Comparison of ENCODE assay signal across 8 cellular contexts in genomic region chr13:18962168-18962734, GRCh38.
"Had no signal": no experiment of that assay in that cellular context is flagged by ENCODE, and none has a peak within 500 bp of the region (broad histone marks: within the 10 kb centered on the region; RNA-seq: fewer than 3 reads in every experiment).

No MANE protein-coding gene starts in this region.

- ATAC-seq: GM23338, HepG2 had no signal

- H3K27ac ChIP-seq: HL-60 had no signal

- H3K4me3 ChIP-seq: GM23338 had no signal

- H2AFZ ChIP-seq: GM23338 had no signal

- FAIRE-seq: H1, H54, HepG2 had no signal

- DNase-seq: H9, HCEC 1CT, KBM-7 had no signal

- H3K4me2 ChIP-seq: GM23338 had no signal
